ENCODE assay signal across 1 cellular context in the genomic region with DNA sequence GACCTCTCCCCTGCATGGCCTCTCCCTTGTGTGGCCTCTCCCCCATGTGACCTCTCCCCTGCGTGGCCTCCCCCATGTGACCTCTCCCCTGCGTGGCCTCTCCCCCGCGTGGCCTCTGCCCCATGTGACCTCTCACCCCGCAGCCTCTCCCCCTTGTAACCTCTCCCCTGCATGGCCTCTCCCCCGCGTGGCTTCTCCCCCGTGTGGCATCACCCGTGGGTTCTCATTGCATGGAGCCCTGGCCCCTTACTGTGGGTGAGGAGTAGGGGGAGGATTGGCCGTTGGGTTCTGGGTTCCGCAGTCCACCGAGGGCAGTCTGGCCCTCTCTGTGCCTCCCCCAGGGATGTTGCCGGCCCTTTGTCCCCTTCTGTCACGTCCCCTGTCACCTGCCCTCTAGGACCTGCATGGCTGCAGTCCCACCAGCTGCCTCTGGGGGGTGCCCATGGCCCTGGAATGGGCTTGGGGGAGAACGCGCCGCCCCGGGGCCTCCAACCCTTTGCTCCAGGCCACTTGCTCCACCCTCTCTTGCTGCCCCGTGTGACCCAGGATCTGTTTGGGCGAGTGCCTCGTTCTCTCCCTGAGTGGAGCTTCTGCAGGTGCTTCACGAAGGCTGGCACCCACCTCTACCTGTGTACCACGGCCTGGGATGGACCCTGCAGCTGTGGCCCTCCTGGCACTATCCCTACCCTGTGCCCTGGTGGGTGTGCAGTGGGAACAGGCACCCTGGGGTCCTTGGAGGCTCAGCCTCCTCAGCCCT.
TF ChIP-seq lines count a peak whose summit lies in the region.

No MANE protein-coding gene starts in this region.

TF ChIP-seq in GM12878, 131 proteins besides CTCF, POLR2A, EP300 and RAD21 (continued from another document and continues in another):
- TF ChIP-seq FOXM1 (IDR thresholded peaks at IDR 0.05; ENCODE audit: low read depth, low read length) = no peak
- no peak for TF ChIP-seq ASH2L (IDR thresholded peaks at IDR 0.05; ENCODE audit: borderline replicate concordance, low read depth)
- no peak for TF ChIP-seq EGR1 (IDR thresholded peaks at IDR 0.05; ENCODE audit: borderline replicate concordance in 1 of 2, low read depth in 2 of 2, low read length in 2 of 2)
- TF ChIP-seq, protein P1, sequence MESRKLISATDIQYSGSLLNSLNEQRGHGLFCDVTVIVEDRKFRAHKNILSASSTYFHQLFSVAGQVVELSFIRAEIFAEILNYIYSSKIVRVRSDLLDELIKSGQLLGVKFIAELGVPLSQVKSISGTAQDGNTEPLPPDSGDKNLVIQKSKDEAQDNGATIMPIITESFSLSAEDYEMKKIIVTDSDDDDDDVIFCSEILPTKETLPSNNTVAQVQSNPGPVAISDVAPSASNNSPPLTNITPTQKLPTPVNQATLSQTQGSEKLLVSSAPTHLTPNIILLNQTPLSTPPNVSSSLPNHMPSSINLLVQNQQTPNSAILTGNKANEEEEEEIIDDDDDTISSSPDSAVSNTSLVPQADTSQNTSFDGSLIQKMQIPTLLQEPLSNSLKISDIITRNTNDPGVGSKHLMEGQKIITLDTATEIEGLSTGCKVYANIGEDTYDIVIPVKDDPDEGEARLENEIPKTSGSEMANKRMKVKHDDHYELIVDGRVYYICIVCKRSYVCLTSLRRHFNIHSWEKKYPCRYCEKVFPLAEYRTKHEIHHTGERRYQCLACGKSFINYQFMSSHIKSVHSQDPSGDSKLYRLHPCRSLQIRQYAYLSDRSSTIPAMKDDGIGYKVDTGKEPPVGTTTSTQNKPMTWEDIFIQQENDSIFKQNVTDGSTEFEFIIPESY (IDR thresholded peaks at IDR 0.05) = no peak
- peak; percentile 26 for TF ChIP-seq PBX3 (IDR thresholded peaks at IDR 0.05; ENCODE audit: insufficient replicate concordance, low read depth, low read length)
- peak; percentile 60; the same call in 1 of the 2 replicates for TF ChIP-seq RB1 (IDR thresholded peaks at IDR 0.05; ENCODE audit: borderline replicate concordance)
- peak; percentile 39 for TF ChIP-seq MEF2B (IDR thresholded peaks at IDR 0.05; ENCODE audit: partially characterized antibody, poor library complexity, severe bottlenecking)
- TF ChIP-seq IKZF1 (conservative IDR thresholded peaks at IDR 0.05) = peak; percentile 47
- no peak for TF ChIP-seq NFYA (IDR thresholded peaks at IDR 0.05; ENCODE audit: borderline replicate concordance, low read depth, low read length)
- TF ChIP-seq, protein P2, sequence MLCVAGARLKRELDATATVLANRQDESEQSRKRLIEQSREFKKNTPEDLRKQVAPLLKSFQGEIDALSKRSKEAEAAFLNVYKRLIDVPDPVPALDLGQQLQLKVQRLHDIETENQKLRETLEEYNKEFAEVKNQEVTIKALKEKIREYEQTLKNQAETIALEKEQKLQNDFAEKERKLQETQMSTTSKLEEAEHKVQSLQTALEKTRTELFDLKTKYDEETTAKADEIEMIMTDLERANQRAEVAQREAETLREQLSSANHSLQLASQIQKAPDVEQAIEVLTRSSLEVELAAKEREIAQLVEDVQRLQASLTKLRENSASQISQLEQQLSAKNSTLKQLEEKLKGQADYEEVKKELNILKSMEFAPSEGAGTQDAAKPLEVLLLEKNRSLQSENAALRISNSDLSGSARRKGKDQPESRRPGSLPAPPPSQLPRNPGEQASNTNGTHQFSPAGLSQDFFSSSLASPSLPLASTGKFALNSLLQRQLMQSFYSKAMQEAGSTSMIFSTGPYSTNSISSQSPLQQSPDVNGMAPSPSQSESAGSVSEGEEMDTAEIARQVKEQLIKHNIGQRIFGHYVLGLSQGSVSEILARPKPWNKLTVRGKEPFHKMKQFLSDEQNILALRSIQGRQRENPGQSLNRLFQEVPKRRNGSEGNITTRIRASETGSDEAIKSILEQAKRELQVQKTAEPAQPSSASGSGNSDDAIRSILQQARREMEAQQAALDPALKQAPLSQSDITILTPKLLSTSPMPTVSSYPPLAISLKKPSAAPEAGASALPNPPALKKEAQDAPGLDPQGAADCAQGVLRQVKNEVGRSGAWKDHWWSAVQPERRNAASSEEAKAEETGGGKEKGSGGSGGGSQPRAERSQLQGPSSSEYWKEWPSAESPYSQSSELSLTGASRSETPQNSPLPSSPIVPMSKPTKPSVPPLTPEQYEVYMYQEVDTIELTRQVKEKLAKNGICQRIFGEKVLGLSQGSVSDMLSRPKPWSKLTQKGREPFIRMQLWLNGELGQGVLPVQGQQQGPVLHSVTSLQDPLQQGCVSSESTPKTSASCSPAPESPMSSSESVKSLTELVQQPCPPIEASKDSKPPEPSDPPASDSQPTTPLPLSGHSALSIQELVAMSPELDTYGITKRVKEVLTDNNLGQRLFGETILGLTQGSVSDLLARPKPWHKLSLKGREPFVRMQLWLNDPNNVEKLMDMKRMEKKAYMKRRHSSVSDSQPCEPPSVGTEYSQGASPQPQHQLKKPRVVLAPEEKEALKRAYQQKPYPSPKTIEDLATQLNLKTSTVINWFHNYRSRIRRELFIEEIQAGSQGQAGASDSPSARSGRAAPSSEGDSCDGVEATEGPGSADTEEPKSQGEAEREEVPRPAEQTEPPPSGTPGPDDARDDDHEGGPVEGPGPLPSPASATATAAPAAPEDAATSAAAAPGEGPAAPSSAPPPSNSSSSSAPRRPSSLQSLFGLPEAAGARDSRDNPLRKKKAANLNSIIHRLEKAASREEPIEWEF (IDR thresholded peaks at IDR 0.05; ENCODE audit: insufficient replicate concordance, low read depth, low read length) = no peak
- no peak for TF ChIP-seq PML (IDR thresholded peaks at IDR 0.05; ENCODE audit: low read length)
- TF ChIP-seq JUNB (IDR thresholded peaks at IDR 0.05) = no peak
- TF ChIP-seq CHD4 (IDR thresholded peaks at IDR 0.05) = no peak
- TF ChIP-seq CEBPB (IDR thresholded peaks at IDR 0.05; ENCODE audit: borderline replicate concordance in 1 of 2, low read depth in 2 of 2, low read length in 2 of 2) = no peak
- peak; percentile 63; the same call in 1 of the 2 replicates for TF ChIP-seq MYB (IDR thresholded peaks at IDR 0.05; ENCODE audit: borderline replicate concordance, low read depth, low read length)
- TF ChIP-seq, protein P3, sequence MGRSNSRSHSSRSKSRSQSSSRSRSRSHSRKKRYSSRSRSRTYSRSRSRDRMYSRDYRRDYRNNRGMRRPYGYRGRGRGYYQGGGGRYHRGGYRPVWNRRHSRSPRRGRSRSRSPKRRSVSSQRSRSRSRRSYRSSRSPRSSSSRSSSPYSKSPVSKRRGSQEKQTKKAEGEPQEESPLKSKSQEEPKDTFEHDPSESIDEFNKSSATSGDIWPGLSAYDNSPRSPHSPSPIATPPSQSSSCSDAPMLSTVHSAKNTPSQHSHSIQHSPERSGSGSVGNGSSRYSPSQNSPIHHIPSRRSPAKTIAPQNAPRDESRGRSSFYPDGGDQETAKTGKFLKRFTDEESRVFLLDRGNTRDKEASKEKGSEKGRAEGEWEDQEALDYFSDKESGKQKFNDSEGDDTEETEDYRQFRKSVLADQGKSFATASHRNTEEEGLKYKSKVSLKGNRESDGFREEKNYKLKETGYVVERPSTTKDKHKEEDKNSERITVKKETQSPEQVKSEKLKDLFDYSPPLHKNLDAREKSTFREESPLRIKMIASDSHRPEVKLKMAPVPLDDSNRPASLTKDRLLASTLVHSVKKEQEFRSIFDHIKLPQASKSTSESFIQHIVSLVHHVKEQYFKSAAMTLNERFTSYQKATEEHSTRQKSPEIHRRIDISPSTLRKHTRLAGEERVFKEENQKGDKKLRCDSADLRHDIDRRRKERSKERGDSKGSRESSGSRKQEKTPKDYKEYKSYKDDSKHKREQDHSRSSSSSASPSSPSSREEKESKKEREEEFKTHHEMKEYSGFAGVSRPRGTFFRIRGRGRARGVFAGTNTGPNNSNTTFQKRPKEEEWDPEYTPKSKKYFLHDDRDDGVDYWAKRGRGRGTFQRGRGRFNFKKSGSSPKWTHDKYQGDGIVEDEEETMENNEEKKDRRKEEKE (IDR thresholded peaks at IDR 0.05) = peak; percentile 9; the same call in 1 of the 2 replicates
- TF ChIP-seq RAD51 (IDR thresholded peaks at IDR 0.05) = peak; percentile 41
- TF ChIP-seq, protein P4, sequence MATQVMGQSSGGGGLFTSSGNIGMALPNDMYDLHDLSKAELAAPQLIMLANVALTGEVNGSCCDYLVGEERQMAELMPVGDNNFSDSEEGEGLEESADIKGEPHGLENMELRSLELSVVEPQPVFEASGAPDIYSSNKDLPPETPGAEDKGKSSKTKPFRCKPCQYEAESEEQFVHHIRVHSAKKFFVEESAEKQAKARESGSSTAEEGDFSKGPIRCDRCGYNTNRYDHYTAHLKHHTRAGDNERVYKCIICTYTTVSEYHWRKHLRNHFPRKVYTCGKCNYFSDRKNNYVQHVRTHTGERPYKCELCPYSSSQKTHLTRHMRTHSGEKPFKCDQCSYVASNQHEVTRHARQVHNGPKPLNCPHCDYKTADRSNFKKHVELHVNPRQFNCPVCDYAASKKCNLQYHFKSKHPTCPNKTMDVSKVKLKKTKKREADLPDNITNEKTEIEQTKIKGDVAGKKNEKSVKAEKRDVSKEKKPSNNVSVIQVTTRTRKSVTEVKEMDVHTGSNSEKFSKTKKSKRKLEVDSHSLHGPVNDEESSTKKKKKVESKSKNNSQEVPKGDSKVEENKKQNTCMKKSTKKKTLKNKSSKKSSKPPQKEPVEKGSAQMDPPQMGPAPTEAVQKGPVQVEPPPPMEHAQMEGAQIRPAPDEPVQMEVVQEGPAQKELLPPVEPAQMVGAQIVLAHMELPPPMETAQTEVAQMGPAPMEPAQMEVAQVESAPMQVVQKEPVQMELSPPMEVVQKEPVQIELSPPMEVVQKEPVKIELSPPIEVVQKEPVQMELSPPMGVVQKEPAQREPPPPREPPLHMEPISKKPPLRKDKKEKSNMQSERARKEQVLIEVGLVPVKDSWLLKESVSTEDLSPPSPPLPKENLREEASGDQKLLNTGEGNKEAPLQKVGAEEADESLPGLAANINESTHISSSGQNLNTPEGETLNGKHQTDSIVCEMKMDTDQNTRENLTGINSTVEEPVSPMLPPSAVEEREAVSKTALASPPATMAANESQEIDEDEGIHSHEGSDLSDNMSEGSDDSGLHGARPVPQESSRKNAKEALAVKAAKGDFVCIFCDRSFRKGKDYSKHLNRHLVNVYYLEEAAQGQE (IDR thresholded peaks at IDR 0.05; ENCODE audit: low read depth, low read length) = no peak
- TF ChIP-seq, protein P5, sequence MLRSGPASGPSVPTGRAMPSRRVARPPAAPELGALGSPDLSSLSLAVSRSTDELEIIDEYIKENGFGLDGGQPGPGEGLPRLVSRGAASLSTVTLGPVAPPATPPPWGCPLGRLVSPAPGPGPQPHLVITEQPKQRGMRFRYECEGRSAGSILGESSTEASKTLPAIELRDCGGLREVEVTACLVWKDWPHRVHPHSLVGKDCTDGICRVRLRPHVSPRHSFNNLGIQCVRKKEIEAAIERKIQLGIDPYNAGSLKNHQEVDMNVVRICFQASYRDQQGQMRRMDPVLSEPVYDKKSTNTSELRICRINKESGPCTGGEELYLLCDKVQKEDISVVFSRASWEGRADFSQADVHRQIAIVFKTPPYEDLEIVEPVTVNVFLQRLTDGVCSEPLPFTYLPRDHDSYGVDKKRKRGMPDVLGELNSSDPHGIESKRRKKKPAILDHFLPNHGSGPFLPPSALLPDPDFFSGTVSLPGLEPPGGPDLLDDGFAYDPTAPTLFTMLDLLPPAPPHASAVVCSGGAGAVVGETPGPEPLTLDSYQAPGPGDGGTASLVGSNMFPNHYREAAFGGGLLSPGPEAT (IDR thresholded peaks at IDR 0.05; ENCODE audit: low read depth) = peak; percentile 32; the same call in 1 of the 2 replicates
- no peak for TF ChIP-seq ZSCAN29 (IDR thresholded peaks at IDR 0.05)
- TF ChIP-seq, protein P6, sequence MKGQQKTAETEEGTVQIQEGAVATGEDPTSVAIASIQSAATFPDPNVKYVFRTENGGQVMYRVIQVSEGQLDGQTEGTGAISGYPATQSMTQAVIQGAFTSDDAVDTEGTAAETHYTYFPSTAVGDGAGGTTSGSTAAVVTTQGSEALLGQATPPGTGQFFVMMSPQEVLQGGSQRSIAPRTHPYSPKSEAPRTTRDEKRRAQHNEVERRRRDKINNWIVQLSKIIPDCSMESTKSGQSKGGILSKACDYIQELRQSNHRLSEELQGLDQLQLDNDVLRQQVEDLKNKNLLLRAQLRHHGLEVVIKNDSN (IDR thresholded peaks at IDR 0.05; ENCODE audit: borderline replicate concordance, extremely low read length, insufficient read depth, low read depth, low read length) = no peak
- TF ChIP-seq SREBF1 (IDR thresholded peaks at IDR 0.05; ENCODE audit: low read length) = no peak
- TF ChIP-seq RFX5 (IDR thresholded peaks at IDR 0.05; ENCODE audit: low read depth, low read length) = no peak
- no peak for TF ChIP-seq ZNF622 (IDR thresholded peaks at IDR 0.05)
- peak; percentile 95; the same call in 1 of the 2 replicates for TF ChIP-seq HDGF (IDR thresholded peaks at IDR 0.05)
- peak in 1 of 2 experiments; percentile 41; a peak in 1 of 4 replicates for TF ChIP-seq IKZF2 (IDR thresholded peaks at IDR 0.05)
- no peak for TF ChIP-seq POLR2AphosphoS5 (IDR thresholded peaks at IDR 0.05; ENCODE audit: low read length)
- no peak for TF ChIP-seq PRDM15 (CRISPR knock-in tag; IDR thresholded peaks at IDR 0.05)
- peak; percentile 65; the same call in 1 of the 2 replicates for TF ChIP-seq LARP7 (IDR thresholded peaks at IDR 0.05)
- no peak for TF ChIP-seq RUNX3 (IDR thresholded peaks at IDR 0.05; ENCODE audit: low read length)
- TF ChIP-seq WRNIP1 (IDR thresholded peaks at IDR 0.05; ENCODE audit: borderline replicate concordance, low read depth, low read length) = no peak
- peak; percentile 19; the same call in 1 of the 2 replicates for TF ChIP-seq NR2C1 (IDR thresholded peaks at IDR 0.05)
